In the genomic region with DNA sequence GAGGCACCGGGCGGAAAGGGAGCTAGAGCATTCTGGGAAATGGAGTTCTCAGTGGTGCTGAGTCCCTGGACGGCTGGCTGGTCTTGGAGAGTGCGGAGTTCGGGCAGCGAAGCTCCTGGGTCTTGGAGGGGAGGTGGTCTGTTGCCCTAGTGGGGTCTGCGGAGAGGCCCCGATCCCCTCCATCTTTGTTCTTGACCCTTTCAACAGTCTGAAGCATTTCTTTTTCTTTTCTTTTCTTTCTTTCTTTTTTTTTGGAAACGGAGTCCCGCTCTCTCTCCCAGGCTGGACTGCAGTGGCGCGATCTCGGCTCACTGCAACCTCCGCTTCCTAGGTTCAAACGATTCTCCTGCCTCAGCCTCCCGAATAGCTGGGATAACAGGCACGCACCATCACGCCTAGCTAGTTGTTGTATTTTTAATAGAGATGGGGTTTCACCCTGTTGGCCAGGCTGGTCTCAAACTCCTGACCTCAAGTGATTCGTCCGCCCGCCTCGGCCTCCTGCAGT, we compare ENCODE assay signal across 8 cellular contexts. TPM values are rescaled to one million over a fixed set of nuclear protein-coding genes. Genes with fewer than 3 reads are reported as not detected.
DNase-seq lines count a peak whose midpoint lies in the region; FAIRE-seq and TF ChIP-seq lines count a peak whose summit lies in the region.

No MANE protein-coding gene starts in this region.

- no peak overlapping the region for H3K27ac ChIP-seq in effector memory CD4-positive, alpha-beta T cell (ENCODE audit: insufficient read depth, low read length, poor library complexity, severe bottlenecking)

- H3K36me3 Mint-ChIP-seq in nephron progenitor cell (ENCODE audit: low read depth), result peaks cover 17% of the 10 kb centered on the region

- POLR2A ChIA-PET in BJ (lab: Charles Lee), result interaction anchor here (0.9 kb wide), 1 partner anchor 23 kb away, joined by 3 read pairs; the partner anchor contains the start of gene IRF2BP1

- no peaks in the 10 kb centered on the region; the same call in 1 of the 2 replicates for H3K36me3 ChIP-seq in BJ (ENCODE audit: control insufficient read depth, insufficient read depth, low read length)
- no peaks in the 10 kb centered on the region for H3K36me3 ChIP-seq in effector memory CD4-positive, alpha-beta T cell (ENCODE audit: control insufficient read depth, insufficient read depth, low read length)

- FAIRE-seq in RCC 7860 (lab: Jason Lieb, UNC), result no peak

- H3K27me3 ChIP-seq in BJ (ENCODE audit: control insufficient read depth, insufficient read depth, low read length), result peaks cover 24% of the 10 kb centered on the region
- no peaks in the 10 kb centered on the region for H3K27me3 ChIP-seq in effector memory CD4-positive, alpha-beta T cell (replicated peaks; ENCODE audit: control insufficient read depth, insufficient read depth, low read length, poor library complexity, severe bottlenecking)

- TF ChIP-seq CTCF in BJ (IDR thresholded peaks at IDR 0.05; ENCODE audit: insufficient read depth, low read depth, low read length), result no peak
- no peak for TF ChIP-seq CTCF in NB4 (IDR thresholded peaks at IDR 0.05; ENCODE audit: low read depth, low read length)
- TF ChIP-seq CTCF in nephron progenitor cell (IDR thresholded peaks at IDR 0.05), result no peak

- H3K4me1 Mint-ChIP-seq in nephron progenitor cell, result peaks cover 30% of the 10 kb centered on the region

- peaks cover 51% of the 10 kb centered on the region for H3K27me3 Mint-ChIP-seq in nephron progenitor cell (ENCODE audit: low read depth, poor library complexity)

- DNase-seq in BJ (ENCODE audit: low read depth) (no peak), NB4 (ENCODE audit: low read depth) (no peak), nephron progenitor cell (no peak), RCC 7860 (ENCODE audit: low spot score) (no peak), DMS114 treated with DMSO at 0.1 percent for 48 hours (lab: John Stamatoyannopoulos, UW; ENCODE audit: unreplicated experiment) (no peak), NCI-H2171 (lab: John Stamatoyannopoulos, UW) (no peak), NCI-H526 (lab: John Stamatoyannopoulos, UW) (no peak)
- no peak for DNase-seq in effector memory CD4-positive, alpha-beta T cell

- peak overlapping the region; percentile 31 for H3K4me3 ChIP-seq in BJ (ENCODE audit: low read depth, low read length)
- H3K4me3 ChIP-seq in NB4 (ENCODE audit: low read depth, low read length), result peak overlapping the region; percentile 41
- H3K4me3 ChIP-seq in effector memory CD4-positive, alpha-beta T cell (ENCODE audit: insufficient read depth, low read depth, low read length, poor library complexity, severe bottlenecking), result peak overlapping the region; percentile 91

- CTCF ChIA-PET in BJ (lab: Yijun Ruan, JAX), result interaction anchor here (1.0 to 5.2 kb wide), 7 partner anchors 13 to 153 kb away, joined by 3 to 49 read pairs (median 6); partner anchors contain the start of gene IRF2BP1

- peak overlapping the region; percentile 97 for H3K4me3 Mint-ChIP-seq in nephron progenitor cell

- no peaks in the 10 kb centered on the region for H3K9me3 ChIP-seq in effector memory CD4-positive, alpha-beta T cell (ENCODE audit: control insufficient read depth, low read length)

- no peaks in the 10 kb centered on the region for H3K9me3 Mint-ChIP-seq in nephron progenitor cell

- H3K4me1 ChIP-seq in effector memory CD4-positive, alpha-beta T cell (ENCODE audit: control insufficient read depth, insufficient read depth, low read length, poor library complexity, severe bottlenecking), result peaks cover 19% of the 10 kb centered on the region

- no peak for TF ChIP-seq POLR2A in NB4 (IDR thresholded peaks at IDR 0.05; ENCODE audit: extremely low read depth, insufficient read length)

- H3K27ac Mint-ChIP-seq in nephron progenitor cell, result no peak overlapping the region

RNA-seq across cellular contexts. Expression of gene SYMPK, which starts 0.4 kb away (rescaled TPM):
- polyA plus RNA-seq in BJ (2011; rRNA removed), result 45.8 and 60.2 TPM in 2 replicates
- polyA minus RNA-seq in BJ (2011; rRNA and poly(A)+ RNA removed), result 52.5 and 55.9 TPM in 2 replicates

RNA-seq across cellular contexts. Expression of gene FOXA3, which starts 0.7 kb away (rescaled TPM):
- not detected in 2 replicates for polyA plus RNA-seq in BJ (2011; rRNA removed)
- not detected in 2 replicates for polyA minus RNA-seq in BJ (2011; rRNA and poly(A)+ RNA removed)

RNA-seq across cellular contexts. Expression of gene IRF2BP1, which starts 22.6 kb away (rescaled TPM):
- 7.1 and 11.9 TPM in 2 replicates for polyA plus RNA-seq in BJ (2011; rRNA removed)
- 8.4 and 10.1 TPM in 2 replicates for polyA minus RNA-seq in BJ (2011; rRNA and poly(A)+ RNA removed)

RNA-seq across cellular contexts. Expression of gene MYPOP, which starts 39.0 kb away (rescaled TPM):
- 1.6 and 1.8 TPM in 2 replicates for polyA plus RNA-seq in BJ (2011; rRNA removed)
- 0.85 and 1.7 TPM in 2 replicates for polyA minus RNA-seq in BJ (2011; rRNA and poly(A)+ RNA removed)

RNA-seq across cellular contexts. Expression of gene RSPH6A, which starts 48.3 kb away (rescaled TPM):
- not detected in 2 replicates for polyA plus RNA-seq in BJ (2011; rRNA removed)
- 0.09 and 0.10 TPM in 2 replicates for polyA minus RNA-seq in BJ (2011; rRNA and poly(A)+ RNA removed)

Comparison
In these comparisons a context has a peak if more than half of its experiments do, and no peak if none do; other contexts are left out.
1. H3K4me3 ChIP-seq: peak in every context shown above with its lines; median percentile 91 in effector memory CD4-positive, alpha-beta T cell; 41 in NB4; 31 in BJ.